14 cellular contexts compared by ENCODE assay signal in the genomic region with DNA sequence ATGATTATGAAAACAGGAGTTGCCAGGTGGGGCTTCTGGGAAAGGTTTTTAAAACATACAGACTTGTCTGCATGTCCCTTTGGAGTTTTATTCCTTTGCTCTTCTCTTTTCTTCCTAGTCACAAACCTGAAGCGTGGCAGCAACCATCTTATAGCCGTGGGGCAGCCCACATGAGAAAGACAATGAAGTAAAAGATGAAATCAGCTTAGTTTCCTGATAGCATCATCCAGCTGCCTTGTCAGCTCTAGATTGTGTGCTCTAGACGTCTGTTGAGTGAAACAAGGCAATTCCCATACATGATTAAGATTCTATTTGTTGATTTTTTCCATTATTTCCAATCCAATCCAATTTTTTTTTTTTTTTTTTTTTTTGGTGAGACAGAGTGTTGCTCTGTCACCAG.
DNase-seq lines count a peak whose midpoint lies in the region; ATAC-seq and TF ChIP-seq lines count a peak whose summit lies in the region.
"Had no signal": no experiment of that assay in that cellular context is flagged by ENCODE, and none has a peak within 500 bp of the region (broad histone marks: within the 10 kb centered on the region; RNA-seq: fewer than 3 reads in every experiment).

No MANE protein-coding gene starts in this region.

- H3K27me3 ChIP-seq in mammary epithelial cell (ENCODE audit: insufficient read depth, low read length): no peaks in the 10 kb centered on the region
- no peaks in the 10 kb centered on the region for H3K27me3 ChIP-seq in breast epithelium
- H3K27me3 ChIP-seq: BLaER1 treated with 17β-estradiol and CSF1 and Interleukin-3, amounts not matched to agents 10 nM and 100 nM had no signal

- in situ Hi-C loops in mammary epithelial cell (cut with MboI; ENCODE audit: low sequenced_read_pairs in 2 of 2): no loop called here

- WGBS in mammary epithelial cell (ENCODE audit: low coverage, missing lambda C conversion rate): 70% methylated on average over 3 of the region's 3 CpGs

- H3K9me3 ChIP-seq in mammary epithelial cell (replicated peaks; ENCODE audit: insufficient read depth, low read length) (no peaks in the 10 kb centered on the region), breast epithelium (no peaks in the 10 kb centered on the region)

- H3K4me3 ChIP-seq in mammary epithelial cell (replicated peaks in 1 of 3; ENCODE audit: insufficient read depth in 1 of 3, low read depth in 2 of 3, low read length in 3 of 3): no peak overlapping the region
- no peak overlapping the region for H3K4me3 ChIP-seq in breast epithelium
- H3K4me3 ChIP-seq in skin epidermis: no peak overlapping the region
- H3K4me3 ChIP-seq: BLaER1 treated with 17β-estradiol and CSF1 and Interleukin-3, amounts not matched to agents 10 nM and 100 nM; GM23338 had no signal

- CTCF ChIA-PET in mammary epithelial cell (lab: Charles Lee; ENCODE audit: low non-redundant PET): no interaction called here

- H3K27ac ChIP-seq in mammary epithelial cell (ENCODE audit: insufficient read depth, low read depth, low read length) (peak overlapping the region; percentile 31), breast epithelium (no peak overlapping the region), epithelial cell of prostate (peak overlapping the region; percentile 61), skin epidermis (peak overlapping the region in 12 of 21 experiments; percentile 0 to 63 (median 36))
- H3K27ac ChIP-seq: BLaER1 treated with 17β-estradiol and CSF1 and Interleukin-3, amounts not matched to agents 10 nM and 100 nM had no signal

- dilution Hi-C loops in mammary epithelial cell (cut with HindIII; ENCODE audit: low sequenced_read_pairs): no loop called here

- H2AFZ ChIP-seq in mammary epithelial cell (ENCODE audit: low read depth, low read length): no peak overlapping the region
- H2AFZ ChIP-seq: GM23338 had no signal

- H3K9ac ChIP-seq in mammary epithelial cell (ENCODE audit: insufficient read depth, low read length): no peak overlapping the region
- H3K9ac ChIP-seq: BLaER1 treated with 17β-estradiol and CSF1 and Interleukin-3, amounts not matched to agents 10 nM and 100 nM had no signal

- peak overlapping the region; percentile 47 for H3K4me2 ChIP-seq in mammary epithelial cell (ENCODE audit: insufficient read depth, low read depth, low read length)
- H3K4me2 ChIP-seq: BLaER1 treated with 17β-estradiol and CSF1 and Interleukin-3, amounts not matched to agents 10 nM and 100 nM; GM23338 had no signal

- no peak for ATAC-seq in GM18502 (IDR thresholded peaks at IDR 0.05; ENCODE audit: poor library complexity, unreplicated experiment)
- ATAC-seq: GM23338 had no signal

- no TSS peak for BruUV-seq in mammary epithelial cell (replicated peaks; lab: Mats Ljungman, UMichigan)

- H3K4me1 ChIP-seq in mammary epithelial cell (ENCODE audit: insufficient read depth, low read length): peaks cover 25% of the 10 kb centered on the region
- no peaks in the 10 kb centered on the region for H3K4me1 ChIP-seq in breast epithelium
- H3K4me1 ChIP-seq: BLaER1 treated with 17β-estradiol and CSF1 and Interleukin-3, amounts not matched to agents 10 nM and 100 nM had no signal

- intact Hi-C loops in mammary epithelial cell (cut with micrococcal nuclease): no loop called here
- intact Hi-C loops in breast epithelium (cut with DNase I; ENCODE audit: low total_unique reads): no loop called here

- TF ChIP-seq CTCF in mammary epithelial cell (conservative IDR thresholded peaks at IDR 0.05 in 1 of 2, IDR thresholded peaks at IDR 0.05 in 1 of 2; ENCODE audit: extremely low read depth in 1 of 2, insufficient read depth in 1 of 2, low read depth in 1 of 2, low read length in 2 of 2): no peak
- TF ChIP-seq CTCF in breast epithelium (IDR thresholded peaks at IDR 0.05): no peak

- H4K20me1 ChIP-seq in mammary epithelial cell (ENCODE audit: insufficient read depth, low read length): no peaks in the 10 kb centered on the region
- H4K20me1 ChIP-seq: BLaER1 treated with 17β-estradiol and CSF1 and Interleukin-3, amounts not matched to agents 10 nM and 100 nM had no signal

- H3K36me3 ChIP-seq in mammary epithelial cell (ENCODE audit: insufficient read depth, low read length) (no peaks in the 10 kb centered on the region), breast epithelium (no peaks in the 10 kb centered on the region)

- DNase-seq in mammary epithelial cell: no peak
- DNase-seq in breast epithelium (ENCODE audit: low spot score in 2 of 2): no peak
- DNase-seq in epithelial cell of prostate (ENCODE audit: low read depth, low spot score): no peak
- no peak for DNase-seq in NCI-H2107 (lab: John Stamatoyannopoulos, UW)
- no peak for DNase-seq in NOMO-1 (lab: John Stamatoyannopoulos, UW; ENCODE audit: unreplicated experiment in 2 of 2)
- DNase-seq: 8988T; CD4-positive, CD25-positive, alpha-beta regulatory T cell; DMS53; GF-D8; H7 had no signal

- peaks cover 45% of the 10 kb centered on the region for H3K79me2 ChIP-seq in mammary epithelial cell (ENCODE audit: insufficient read depth, low read length)

- TF ChIP-seq POLR2A in breast epithelium (IDR thresholded peaks at IDR 0.05): no peak

Comparison
In these comparisons a context has a peak if more than half of its experiments do, and no peak if none do; other contexts are left out.
1. H3K27ac ChIP-seq: peak in mammary epithelial cell (single experiment), epithelial cell of prostate (single experiment) and skin epidermis (12 of 21); none in breast epithelium (0 of 2).